10 cellular contexts compared by ENCODE assay signal in the genomic region with DNA sequence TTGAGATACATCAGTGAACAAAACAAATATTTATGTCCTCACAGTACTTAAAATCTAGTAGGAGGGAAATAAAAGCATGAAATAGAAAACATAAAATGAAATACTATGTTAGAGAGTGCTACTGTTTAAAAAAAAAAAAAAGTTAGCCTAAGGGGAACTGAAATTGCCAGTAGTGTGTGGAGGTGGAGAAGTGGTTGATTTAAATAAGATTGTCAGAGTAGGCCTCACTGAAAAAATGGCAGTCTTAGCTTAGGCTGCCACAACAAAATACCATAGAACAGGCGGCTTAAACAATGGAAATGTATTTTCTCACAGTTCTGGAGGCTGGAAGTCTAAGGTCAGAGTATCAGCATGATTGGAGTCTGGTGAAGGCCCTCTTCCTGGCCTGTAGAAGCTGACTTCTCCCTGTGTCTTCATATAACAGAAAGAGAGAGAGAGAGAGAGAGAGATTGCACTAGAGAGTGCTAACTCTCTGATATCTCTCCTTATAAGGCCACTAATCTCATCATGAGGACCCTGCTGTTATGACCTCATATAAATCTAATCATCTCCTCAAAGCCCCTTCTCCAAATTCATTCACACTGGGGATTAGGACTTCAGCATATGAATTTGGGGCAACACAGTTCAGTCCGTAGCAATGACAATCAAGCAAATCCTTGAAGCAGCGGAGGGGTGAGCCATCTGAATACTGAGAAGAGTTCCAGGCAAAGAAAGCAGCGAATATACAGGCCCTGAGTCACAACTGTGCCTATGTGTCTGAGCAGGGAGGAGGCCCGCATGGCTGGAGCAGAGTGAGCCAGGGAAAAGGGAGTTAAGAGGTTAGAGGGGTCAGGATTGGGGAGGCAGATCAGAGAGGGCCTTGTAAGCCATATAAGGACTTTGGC. TPM values are rescaled to one million over a fixed set of nuclear protein-coding genes. Genes with fewer than 3 reads are reported as not detected.
DNase-seq lines count a peak whose midpoint lies in the region; ATAC-seq, FAIRE-seq and TF ChIP-seq lines count a peak whose summit lies in the region.
"Had no signal": no experiment of that assay in that cellular context is flagged by ENCODE, and none has a peak within 500 bp of the region (broad histone marks: within the 10 kb centered on the region; RNA-seq: fewer than 3 reads in every experiment).

No MANE protein-coding gene starts in this region.

- H3K9me3 ChIP-seq in HepG2 (ENCODE audit: low read length) (no peaks in the 10 kb centered on the region), right lobe of liver (no peaks in the 10 kb centered on the region)

- in situ Hi-C loops in HepG2 (cut with HindIII; ENCODE audit: extremely low pct_ligation_motif_present, low pct_unique_long_range_greater_than_20kb): no loop called here

- H3K9ac ChIP-seq in HepG2 (ENCODE audit: insufficient read depth, low read depth, low read length): no peak overlapping the region

- H3K4me2 ChIP-seq in HepG2 (ENCODE audit: low read depth, low read length): no peak overlapping the region

- H3K27ac ChIP-seq in HepG2 (ENCODE audit: extremely low read length, insufficient read depth, low read length) (no peak overlapping the region), right lobe of liver (no peak overlapping the region)

- ATAC-seq in HepG2 (peak; percentile 43; the same call in 2 of the 3 replicates), right lobe of liver (no peak), HG03045 (IDR thresholded peaks at IDR 0.05; ENCODE audit: unreplicated experiment) (peak; percentile 87), left lobe of liver (no peak)

- TF ChIP-seq EP300 in HepG2 (IDR thresholded peaks at IDR 0.05; ENCODE audit: low read depth in 2 of 2, low read length in 2 of 2) (no peak), HepG2 (CRISPR knock-in tag; IDR thresholded peaks at IDR 0.05; ENCODE audit: borderline replicate concordance) (no peak)

- no peaks in the 10 kb centered on the region for H3K4me1 ChIP-seq in HepG2 (ENCODE audit: insufficient read depth, low read length)
- H3K4me1 ChIP-seq in right lobe of liver: no peaks in the 10 kb centered on the region

- intact Hi-C loops in HepG2 (cut with micrococcal nuclease; ENCODE audit: unreplicated experiment): no loop called here
- intact Hi-C loops in right lobe of liver (cut with DNase I): no loop called here

- no TSS peak for BruUV-seq in HepG2 (replicated peaks; lab: Mats Ljungman, UMichigan)

- H2AFZ ChIP-seq in HepG2 (ENCODE audit: low read length): no peak overlapping the region

- H3K4me3 ChIP-seq in HepG2 (replicated peaks in 1 of 3; ENCODE audit: insufficient read depth in 1 of 3, low read depth in 2 of 3, low read length in 3 of 3) (no peak overlapping the region), right lobe of liver (no peak overlapping the region)

- no peaks in the 10 kb centered on the region for H4K20me1 ChIP-seq in HepG2 (ENCODE audit: insufficient read depth, low read length)

- CTCF ChIA-PET in HepG2 (lab: Yijun Ruan, JAX; ENCODE audit: low intra/inter-chr PET ratio, low total read pairs): no interaction called here

- no peak for TF ChIP-seq POLR2A in HepG2 (IDR thresholded peaks at IDR 0.05; ENCODE audit: insufficient read depth in 1 of 2, low read depth in 2 of 2, low read length in 2 of 2)
- TF ChIP-seq POLR2A in right lobe of liver (IDR thresholded peaks at IDR 0.05): no peak

- TF ChIP-seq CTCF in HepG2 (CRISPR knock-in tag; IDR thresholded peaks at IDR 0.05) (no peak), right lobe of liver (IDR thresholded peaks at IDR 0.05) (no peak)

- 24% methylated on average over 5 of the region's 5 CpGs for WGBS in HepG2 (ENCODE audit: low lambda C conversion rate)
- WGBS in right lobe of liver (ENCODE audit: insufficient coverage, low coverage, low lambda C conversion rate, missing lambda C conversion rate): 76% methylated on average over 4 of the region's 5 CpGs

- no peak for DNase-seq in HepG2 (ENCODE audit: low spot score)
- DNase-seq in right lobe of liver: no peak
- DNase-seq in SK-N-DZ (ENCODE audit: low spot score): peak; percentile 13
- no peak for DNase-seq in NCI-H128 (lab: John Stamatoyannopoulos, UW; ENCODE audit: unreplicated experiment)
- DNase-seq in NCI-H345 (lab: John Stamatoyannopoulos, UW): no peak
- DNase-seq in NCI-H446 treated with DMSO at 0.1 percent for 48 hours (lab: John Stamatoyannopoulos, UW): no peak
- no peak for DNase-seq in left lobe of liver (ENCODE audit: low spot score)
- DNase-seq: cortex of kidney had no signal

- no peaks in the 10 kb centered on the region for H3K79me2 ChIP-seq in HepG2 (ENCODE audit: insufficient read depth, low read length)

- TF ChIP-seq RAD21 in HepG2 (CRISPR knock-in tag; IDR thresholded peaks at IDR 0.05): no peak

- POLR2A ChIA-PET in HepG2 (lab: Yijun Ruan, JAX): no interaction called here

- H3K36me3 ChIP-seq in HepG2 (replicated peaks in 1 of 2; ENCODE audit: control insufficient read depth in 1 of 2, insufficient read depth in 2 of 2, low read length in 2 of 2): no peaks in the 10 kb centered on the region
- H3K36me3 ChIP-seq in right lobe of liver: no peaks in the 10 kb centered on the region

- no peaks in the 10 kb centered on the region for H3K27me3 ChIP-seq in HepG2 (ENCODE audit: control insufficient read depth in 1 of 2, insufficient read depth in 2 of 2, low read length in 2 of 2)
- H3K27me3 ChIP-seq in right lobe of liver: no peaks in the 10 kb centered on the region

- FAIRE-seq in HepG2 (lab: Jason Lieb, UNC): no peak

RNA-seq across cellular contexts. Expression of a gene that starts 23.6 kb away (rescaled TPM):
- total RNA-seq in HepG2 (2016; rRNA removed; fragmentation: Illumina TruSeq; extraction: Trizol) (not detected in 2 replicates), right lobe of liver (1 to 10 TPM in 1 of 6 experiments, under 1 TPM in 4, not detected in 1; 0.06 to 1.9 (median 0.60) TPM), left lobe of liver (0.35 TPM)
- not detected in 2 replicates for total RNA-seq in HepG2 (2016; cell fraction: cytosol; rRNA removed; fragmentation: Illumina TruSeq; extraction: Trizol; ENCODE audit: low read depth)
- not detected in 2 replicates for total RNA-seq in HepG2 (2016; cell fraction: insoluble cytoplasmic fraction; rRNA removed; fragmentation: Illumina TruSeq; extraction: Trizol)
- not detected in 2 replicates for total RNA-seq in HepG2 (2016; cell fraction: membrane; rRNA removed; fragmentation: Illumina TruSeq; extraction: Trizol)
- total RNA-seq in HepG2 (2016; cell fraction: nucleus; rRNA removed; fragmentation: Illumina TruSeq; extraction: Trizol): not detected in 2 replicates
- not detected in 2 replicates for polyA plus RNA-seq in HepG2 (2011; rRNA removed)
- not detected in 2 replicates for polyA plus RNA-seq in HepG2 (2011; cell fraction: cytosol; rRNA removed)
- not detected in 2 replicates for polyA plus RNA-seq in HepG2 (2011; cell fraction: nucleus; rRNA removed)
- 0.11 TPM in 1 of 2 replicates, not detected in the other for polyA plus RNA-seq in HepG2 (2012)
- polyA plus RNA-seq in HepG2 (2016; cell fraction: cytosol; fragmentation: Illumina TruSeq; extraction: Trizol; ENCODE audit: low read depth): not detected in 2 replicates
- polyA plus RNA-seq in HepG2 (2016; cell fraction: insoluble cytoplasmic fraction; fragmentation: Illumina TruSeq; extraction: Trizol; ENCODE audit: low read depth): not detected in 2 replicates
- polyA plus RNA-seq in HepG2 (2016; cell fraction: membrane; fragmentation: Illumina TruSeq; extraction: Trizol; ENCODE audit: low read depth): not detected in 2 replicates
- polyA plus RNA-seq in HepG2 (2016; cell fraction: nucleus; fragmentation: Illumina TruSeq; extraction: Trizol; ENCODE audit: insufficient read depth, low read depth): not detected in 2 replicates
- polyA minus RNA-seq in HepG2 (2011; rRNA and poly(A)+ RNA removed; ENCODE audit: low replicate concordance): not detected in 2 replicates
- polyA minus RNA-seq in HepG2 (2011; cell fraction: cytosol; rRNA and poly(A)+ RNA removed): not detected in 2 replicates
- not detected in 2 replicates for polyA minus RNA-seq in HepG2 (2011; cell fraction: nucleus; rRNA and poly(A)+ RNA removed)
- 11.0 and 12.9 TPM in 2 replicates for polyA plus RNA-seq in SK-N-DZ (2014; cell fraction: cytosol; rRNA removed)
- polyA plus RNA-seq in SK-N-DZ (2014; cell fraction: nucleus; rRNA removed): 38.7 and 44.8 TPM in 2 replicates

RNA-seq across cellular contexts. Expression of a gene that starts 23.6 kb away (rescaled TPM):
- not detected in 2 replicates for total RNA-seq in HepG2 (2016; rRNA removed; fragmentation: Illumina TruSeq; extraction: Trizol)
- total RNA-seq in HepG2 (2016; cell fraction: cytosol; rRNA removed; fragmentation: Illumina TruSeq; extraction: Trizol; ENCODE audit: low read depth): not detected in 2 replicates
- total RNA-seq in HepG2 (2016; cell fraction: insoluble cytoplasmic fraction; rRNA removed; fragmentation: Illumina TruSeq; extraction: Trizol): not detected in 2 replicates
- total RNA-seq in HepG2 (2016; cell fraction: membrane; rRNA removed; fragmentation: Illumina TruSeq; extraction: Trizol): not detected in 2 replicates
- not detected in 2 replicates for total RNA-seq in HepG2 (2016; cell fraction: nucleus; rRNA removed; fragmentation: Illumina TruSeq; extraction: Trizol)
- not detected in 2 replicates for polyA plus RNA-seq in HepG2 (2011; rRNA removed)
- not detected in 2 replicates for polyA plus RNA-seq in HepG2 (2011; cell fraction: cytosol; rRNA removed)
- polyA plus RNA-seq in HepG2 (2011; cell fraction: nucleus; rRNA removed): not detected in 2 replicates
- not detected in 2 replicates for polyA plus RNA-seq in HepG2 (2012)
- polyA plus RNA-seq in HepG2 (2016; cell fraction: cytosol; fragmentation: Illumina TruSeq; extraction: Trizol; ENCODE audit: low read depth): not detected in 2 replicates
- polyA plus RNA-seq in HepG2 (2016; cell fraction: insoluble cytoplasmic fraction; fragmentation: Illumina TruSeq; extraction: Trizol; ENCODE audit: low read depth): not detected in 2 replicates
- polyA plus RNA-seq in HepG2 (2016; cell fraction: membrane; fragmentation: Illumina TruSeq; extraction: Trizol; ENCODE audit: low read depth): not detected in 2 replicates
- not detected in 2 replicates for polyA plus RNA-seq in HepG2 (2016; cell fraction: nucleus; fragmentation: Illumina TruSeq; extraction: Trizol; ENCODE audit: insufficient read depth, low read depth)
- polyA minus RNA-seq in HepG2 (2011; rRNA and poly(A)+ RNA removed; ENCODE audit: low replicate concordance): not detected in 2 replicates
- polyA minus RNA-seq in HepG2 (2011; cell fraction: cytosol; rRNA and poly(A)+ RNA removed): not detected in 2 replicates
- not detected in 2 replicates for polyA minus RNA-seq in HepG2 (2011; cell fraction: nucleus; rRNA and poly(A)+ RNA removed)
- not detected for total RNA-seq in right lobe of liver
- polyA plus RNA-seq in SK-N-DZ (2014; cell fraction: cytosol; rRNA removed): 0.18 TPM in 1 of 2 replicates, not detected in the other
- polyA plus RNA-seq in SK-N-DZ (2014; cell fraction: nucleus; rRNA removed): 0.46 TPM in 1 of 2 replicates, not detected in the other
- total RNA-seq in left lobe of liver: not detected
- total RNA-seq: mononuclear cell had no signal

RNA-seq across cellular contexts. Expression of a gene that starts 33.4 kb away (rescaled TPM):
- not detected in 2 replicates for total RNA-seq in HepG2 (2016; rRNA removed; fragmentation: Illumina TruSeq; extraction: Trizol)
- not detected in 2 replicates for total RNA-seq in HepG2 (2016; cell fraction: cytosol; rRNA removed; fragmentation: Illumina TruSeq; extraction: Trizol; ENCODE audit: low read depth)
- not detected in 2 replicates for total RNA-seq in HepG2 (2016; cell fraction: insoluble cytoplasmic fraction; rRNA removed; fragmentation: Illumina TruSeq; extraction: Trizol)
- total RNA-seq in HepG2 (2016; cell fraction: membrane; rRNA removed; fragmentation: Illumina TruSeq; extraction: Trizol): not detected in 2 replicates
- not detected in 2 replicates for total RNA-seq in HepG2 (2016; cell fraction: nucleus; rRNA removed; fragmentation: Illumina TruSeq; extraction: Trizol)
- polyA plus RNA-seq in HepG2 (2011; rRNA removed): not detected in 2 replicates
- 0.04 TPM in 1 of 2 replicates, not detected in the other for polyA plus RNA-seq in HepG2 (2011; cell fraction: cytosol; rRNA removed)
- polyA plus RNA-seq in HepG2 (2011; cell fraction: nucleus; rRNA removed): not detected in 2 replicates
- polyA plus RNA-seq in HepG2 (2012): not detected in 2 replicates
- polyA plus RNA-seq in HepG2 (2016; cell fraction: cytosol; fragmentation: Illumina TruSeq; extraction: Trizol; ENCODE audit: low read depth): not detected in 2 replicates
- polyA plus RNA-seq in HepG2 (2016; cell fraction: insoluble cytoplasmic fraction; fragmentation: Illumina TruSeq; extraction: Trizol; ENCODE audit: low read depth): not detected in 2 replicates
- polyA plus RNA-seq in HepG2 (2016; cell fraction: membrane; fragmentation: Illumina TruSeq; extraction: Trizol; ENCODE audit: low read depth): not detected in 2 replicates
- polyA plus RNA-seq in HepG2 (2016; cell fraction: nucleus; fragmentation: Illumina TruSeq; extraction: Trizol; ENCODE audit: insufficient read depth, low read depth): not detected in 2 replicates
- not detected in 2 replicates for polyA minus RNA-seq in HepG2 (2011; rRNA and poly(A)+ RNA removed; ENCODE audit: low replicate concordance)
- not detected in 2 replicates for polyA minus RNA-seq in HepG2 (2011; cell fraction: cytosol; rRNA and poly(A)+ RNA removed)
- not detected in 2 replicates for polyA minus RNA-seq in HepG2 (2011; cell fraction: nucleus; rRNA and poly(A)+ RNA removed)
- 1 to 10 TPM in 5 of 6 experiments, under 1 TPM in 1; 0.78 to 5.0 (median 2.2) TPM for total RNA-seq in right lobe of liver
- polyA plus RNA-seq in SK-N-DZ (2014; cell fraction: cytosol; rRNA removed): not detected in 2 replicates
- polyA plus RNA-seq in SK-N-DZ (2014; cell fraction: nucleus; rRNA removed): not detected in 2 replicates
- 1.7 TPM for total RNA-seq in left lobe of liver
- total RNA-seq: mononuclear cell had no signal

Comparison
In these comparisons a context has a peak if more than half of its experiments do, and no peak if none do; other contexts are left out.
1. ATAC-seq: peak in HepG2 (single experiment) and HG03045 (single experiment); none in right lobe of liver (0 of 4) and left lobe of liver (single experiment).